ENCODE assay signal across 8 cellular contexts in genomic region chr15:66701422-66702034, GRCh38. TPM values are rescaled to one million over a fixed set of nuclear protein-coding genes. Genes with fewer than 3 reads are reported as not detected.
DNase-seq lines count a peak whose midpoint lies in the region; ATAC-seq and TF ChIP-seq lines count a peak whose summit lies in the region.

No MANE protein-coding gene starts in this region.

- in situ Hi-C loops in gastrocnemius medialis (cut with MboI; ENCODE audit: low sequenced_read_pairs in 4 of 4): no loop called here

- H3K9me3 ChIP-seq in OCI-LY3 (ENCODE audit: insufficient read depth, low read length): no peaks in the 10 kb centered on the region
- no peaks in the 10 kb centered on the region for H3K9me3 ChIP-seq in gastrocnemius medialis

- TF ChIP-seq CTCF in OCI-LY3 (IDR thresholded peaks at IDR 0.05; ENCODE audit: low read depth, low read length) (no peak), gastrocnemius medialis (IDR thresholded peaks at IDR 0.05 in 4 of 5, conservative IDR thresholded peaks at IDR 0.05 in 1 of 5) (no peak)

- no peak for TF ChIP-seq POLR2A in gastrocnemius medialis (IDR thresholded peaks at IDR 0.05)

- H3K79me2 ChIP-seq in OCI-LY3 (ENCODE audit: low read length): no peaks in the 10 kb centered on the region

- peak overlapping the region; percentile 85 for H3K4me3 ChIP-seq in OCI-LY3 (ENCODE audit: low read length)
- H3K4me3 ChIP-seq in gastrocnemius medialis: peak overlapping the region; percentile 62 to 93 (median 84)

- H3K4me1 ChIP-seq in OCI-LY3 (ENCODE audit: low read length) (peaks cover 7% of the 10 kb centered on the region; the same call in 1 of the 2 replicates), gastrocnemius medialis (peaks cover 6 to 12% of the 10 kb centered on the region in 2 donors)

- H3K4me2 ChIP-seq in OCI-LY3 (ENCODE audit: low read length): peak overlapping the region; percentile 85

- H4K20me1 ChIP-seq in OCI-LY3 (ENCODE audit: insufficient read depth, low read length): no peaks in the 10 kb centered on the region

- peak overlapping the region; percentile 78 for H3K27ac ChIP-seq in OCI-LY3 (ENCODE audit: low read length)
- peak overlapping the region; percentile 58 to 87 (median 84) for H3K27ac ChIP-seq in gastrocnemius medialis

- H3K27me3 ChIP-seq in OCI-LY3 (ENCODE audit: low read depth, low read length): no peaks in the 10 kb centered on the region
- peaks cover 0 to 5% (median 0%) of the 10 kb centered on the region in 3 donors for H3K27me3 ChIP-seq in gastrocnemius medialis

- peak overlapping the region; percentile 63 for H2AFZ ChIP-seq in OCI-LY3 (ENCODE audit: low read depth, low read length)

- H3K36me3 ChIP-seq in OCI-LY3 (replicated peaks; ENCODE audit: low read depth, low read length) (no peaks in the 10 kb centered on the region), gastrocnemius medialis (no peaks in the 10 kb centered on the region)

- intact Hi-C loops in gastrocnemius medialis (cut with DNase I; ENCODE audit: low total_unique reads): loop anchor here (1.0 to 10.0 kb wide), 4 partner anchors 71 to 317 kb away; partner anchors contain the start of gene MAP2K1

- ATAC-seq in HG02798 (IDR thresholded peaks at IDR 0.05; ENCODE audit: poor library complexity, unreplicated experiment): peak; percentile 18
- peak; percentile 41 to 62 for ATAC-seq in gastrocnemius medialis

- DNase-seq in NOMO-1 treated with DMSO at 0.1 percent for 48 hours (lab: John Stamatoyannopoulos, UW; ENCODE audit: unreplicated experiment) (peak; percentile 58), NOMO-1 treated with dmso at 0.1 percent for 144 hours (lab: John Stamatoyannopoulos, UW; ENCODE audit: unreplicated experiment) (no peak), amniotic epithelial cell (ENCODE audit: low read depth) (peak; percentile 53), hepatic stellate cell (ENCODE audit: low spot score) (peak; percentile 75), gastrocnemius medialis (peak in 1 of 2 donors; percentile 54), occipital lobe (lab: John Stamatoyannopoulos, UW) (no peak)

- H3K9ac ChIP-seq in OCI-LY3 (ENCODE audit: low read length): peak overlapping the region; percentile 87

RNA-seq across cellular contexts. Expression of gene SMAD6, which starts 0.5 kb away (rescaled TPM):
- total RNA-seq in gastrocnemius medialis: 1 to 10 TPM; 2.2 to 3.7 (median 2.4) TPM
- 1.9 TPM for total RNA-seq in occipital lobe

Comparison
In these comparisons a context has a peak if more than half of its experiments do, and no peak if none do; other contexts are left out.
1. DNase-seq: peak in NOMO-1 treated with DMSO at 0.1 percent for 48 hours (single experiment), amniotic epithelial cell (single experiment) and hepatic stellate cell (single experiment); none in NOMO-1 treated with dmso at 0.1 percent for 144 hours (single experiment) and occipital lobe (single experiment).